In the genomic region with DNA sequence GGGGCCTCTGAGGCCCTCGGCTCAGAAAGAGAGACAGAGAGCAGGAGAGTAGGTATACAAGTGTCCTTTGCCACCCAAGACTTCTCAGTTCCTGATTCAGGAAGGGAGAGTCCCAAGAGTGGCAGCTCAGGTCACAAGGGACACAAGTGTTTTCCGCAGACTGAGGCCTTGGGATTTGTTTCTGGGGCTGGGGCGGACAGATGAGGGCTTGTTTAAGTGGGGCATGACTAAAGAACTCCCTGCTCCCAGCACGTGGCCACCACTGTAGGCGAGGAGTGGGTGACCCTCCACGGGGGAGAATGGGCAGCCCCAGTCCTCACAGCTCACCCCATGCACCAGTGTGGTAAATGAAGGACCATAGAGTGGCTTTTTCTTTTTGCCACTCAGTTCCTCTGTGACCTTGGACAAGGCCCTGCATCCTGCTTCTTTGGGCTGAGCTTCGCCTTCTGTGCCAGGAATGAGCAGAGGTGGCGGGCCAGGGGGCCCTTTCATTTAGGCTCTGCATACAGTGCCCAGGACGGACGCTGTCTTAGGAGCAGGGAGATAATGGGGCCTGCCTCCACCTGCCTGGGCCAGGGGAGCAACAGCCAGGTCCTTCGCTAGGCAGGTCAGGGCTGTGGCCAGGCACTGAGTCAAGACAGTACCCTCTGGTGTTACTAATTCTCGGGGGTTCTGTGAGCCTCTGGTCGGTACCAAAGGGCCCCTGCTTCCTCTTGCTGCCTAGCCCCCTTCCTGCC, we compare ENCODE assay signal across 17 cellular contexts. TPM values are rescaled to one million over a fixed set of nuclear protein-coding genes. Genes with fewer than 3 reads are reported as not detected.
A peak's percentile ranks its signal among the peaks of the same experiment; 100 is the strongest.
DNase-seq lines count a peak whose midpoint lies in the region; ATAC-seq and TF ChIP-seq lines count a peak whose summit lies in the region.
"Had no signal": no experiment of that assay in that cellular context is flagged by ENCODE, and none has a peak within 500 bp of the region (broad histone marks: within the 10 kb centered on the region; RNA-seq: fewer than 3 reads in every experiment).

No MANE protein-coding gene starts in this region.

- H3K4me1 ChIP-seq in endodermal cell (ENCODE audit: control insufficient read depth, insufficient read depth, low read length), result no peaks in the 10 kb centered on the region
- peaks cover 0 to 5% of the 10 kb centered on the region in 2 donors for H3K4me1 ChIP-seq in neuronal stem cell (ENCODE audit: control insufficient read depth in 2 of 2, insufficient read depth in 1 of 2, low read depth in 1 of 2, low read length in 2 of 2)
- H3K4me1 ChIP-seq: SJCRH30 had no signal

- no peak overlapping the region for H4K8ac ChIP-seq in neuronal stem cell (ENCODE audit: low read depth, low read length)

- H3K4me3 ChIP-seq in endodermal cell (ENCODE audit: low read length) (no peak overlapping the region), neuronal stem cell (ENCODE audit: low read length in 2 of 2) (no peak overlapping the region)
- H3K4me3 ChIP-seq: MG63, SJCRH30 had no signal

- peak overlapping the region; percentile 58 for H3K27ac Mint-ChIP-seq in endodermal cell

- no peak overlapping the region for H3K4ac ChIP-seq in neuronal stem cell (ENCODE audit: low read length)

- peak; percentile 36 for DNase-seq in activated effector memory CD4-positive, alpha-beta T cell treated with anti-CD3 and anti-CD28 coated beads, Interleukin-2, amount 50 U/mL, for 16 hours
- DNase-seq in activated effector memory CD4-positive, alpha-beta T cell treated with Interleukin-2 at 50 U/mL for 16 hours, result no peak
- DNase-seq in endodermal cell, result peak; percentile 35
- no peak for DNase-seq in neuronal stem cell (ENCODE audit: low spot score)
- DNase-seq in NCI-H2029 (lab: John Stamatoyannopoulos, UW), result no peak
- DNase-seq in GM19240 (ENCODE audit: insufficient read length, low spot score), result no peak
- no peak for DNase-seq in stimulated activated naive CD8-positive, alpha-beta T cell treated with anti-CD3 and anti-CD28 coated beads, Interleukin-15, Interleukin-2, amounts not matched to agents 100 U/mL and 50 U/mL, for 24 hours
- DNase-seq: MG63; NCI-H1092 treated with DMSO at 0.1 percent for 48 hours; NCI-H1694; NCI-H345; NCI-H69; NK-92 treated with Interleukin-12 subunit alpha and Interleukin-12 subunit beta, amount 100 ng/mL, for 24 hours had no signal

- no peak overlapping the region for H2BK120ac ChIP-seq in neuronal stem cell (ENCODE audit: low read depth, low read length)

- H3K36me3 ChIP-seq in endodermal cell (ENCODE audit: control insufficient read depth, insufficient read depth, low read length), result peaks cover 42% of the 10 kb centered on the region
- peaks cover 24 to 67% of the 10 kb centered on the region in 2 donors for H3K36me3 ChIP-seq in neuronal stem cell (replicated peaks in 1 of 2; ENCODE audit: control insufficient read depth in 2 of 2, insufficient read depth in 2 of 2, low read length in 2 of 2)

- peaks cover 76% of the 10 kb centered on the region for H3K36me3 Mint-ChIP-seq in endodermal cell (ENCODE audit: low read depth)

- H3K23ac ChIP-seq in neuronal stem cell (ENCODE audit: low read depth, low read length, poor library complexity), result no peak overlapping the region

- peaks cover 1% of the 10 kb centered on the region for H3K79me1 ChIP-seq in neuronal stem cell (ENCODE audit: low read depth, low read length)

- no peaks in the 10 kb centered on the region for H3K4me1 Mint-ChIP-seq in endodermal cell

- ATAC-seq in HG02884 (IDR thresholded peaks at IDR 0.05; ENCODE audit: unreplicated experiment), result no peak
- no peak for ATAC-seq in stimulated activated naive CD8-positive, alpha-beta T cell treated with anti-CD3 and anti-CD28 coated beads, Interleukin-15, Interleukin-2, amounts not matched to agents 100 U/mL and 50 U/mL, for 24 hours

- no peak overlapping the region for H3K27ac ChIP-seq in endodermal cell (ENCODE audit: low read depth, low read length)
- H3K27ac ChIP-seq in neuronal stem cell (replicated peaks; ENCODE audit: low read length), result no peak overlapping the region
- H3K27ac ChIP-seq: C4-2B, RWPE1, SJCRH30 had no signal

- H3K9me3 ChIP-seq in endodermal cell (ENCODE audit: control insufficient read depth, low read length), result peaks cover 21% of the 10 kb centered on the region
- H3K9me3 ChIP-seq in neuronal stem cell (replicated peaks in 1 of 2; ENCODE audit: control insufficient read depth in 2 of 2, insufficient read depth in 1 of 2, low read depth in 1 of 2, low read length in 2 of 2), result peaks cover 0 to 26% of the 10 kb centered on the region in 2 donors
- H3K9me3 ChIP-seq: SJCRH30 had no signal

- no peak overlapping the region for H2AK5ac ChIP-seq in neuronal stem cell (ENCODE audit: low read depth, low read length)

- no peaks in the 10 kb centered on the region for H3K27me3 Mint-ChIP-seq in endodermal cell (ENCODE audit: insufficient read depth)

- peak overlapping the region; percentile 41 for H2BK5ac ChIP-seq in neuronal stem cell (ENCODE audit: low read length)

- H4K91ac ChIP-seq in neuronal stem cell (ENCODE audit: low read depth, low read length, poor library complexity), result no peak overlapping the region

- H3K9ac ChIP-seq in endodermal cell (ENCODE audit: extremely low read depth, low read length, poor library complexity, severe bottlenecking) (no peak overlapping the region), neuronal stem cell (ENCODE audit: low read depth, low read length, poor library complexity) (peak overlapping the region; percentile 16)

- H2BK12ac ChIP-seq in neuronal stem cell (ENCODE audit: low read length), result no peak overlapping the region

- WGBS in endodermal cell (ENCODE audit: insufficient coverage in 1 of 2, insufficient read length in 1 of 2), 2 experiments, result 84 to 96% methylated on average over 6 to 13 of the region's 13 CpGs
- WGBS in neuronal stem cell (ENCODE audit: extremely low coverage in 2 of 2, insufficient read length in 2 of 2, insufficient replicate concordance in 1 of 2), 2 donors, result no CpG with 5 or more reads among the region's 13 CpGs

- no peak overlapping the region for H3K4me2 ChIP-seq in neuronal stem cell (ENCODE audit: insufficient read depth, low read length, poor library complexity, severe bottlenecking)

- no peak overlapping the region for H3K4me3 Mint-ChIP-seq in endodermal cell

- no peaks in the 10 kb centered on the region for H3K27me3 ChIP-seq in endodermal cell (ENCODE audit: control insufficient read depth, insufficient read depth, low read length, poor library complexity, severe bottlenecking)
- H3K27me3 ChIP-seq in neuronal stem cell (ENCODE audit: control insufficient read depth in 3 of 3, insufficient read depth in 3 of 3, low read depth in 1 of 3, low read length in 3 of 3), result no peaks in the 10 kb centered on the region
- H3K27me3 ChIP-seq: MG63, SJCRH30 had no signal

- H2BK15ac ChIP-seq in neuronal stem cell (ENCODE audit: low read length), result no peak overlapping the region

- H2AFZ ChIP-seq in neuronal stem cell (ENCODE audit: low read length), result no peak overlapping the region

- H3K9me3 Mint-ChIP-seq in endodermal cell, result peaks cover 18% of the 10 kb centered on the region

- no peak for TF ChIP-seq CTCF in endodermal cell (conservative IDR thresholded peaks at IDR 0.05)

- H3K18ac ChIP-seq in neuronal stem cell (ENCODE audit: low read length), result peak overlapping the region; percentile 44

- no peak overlapping the region for H3K14ac ChIP-seq in neuronal stem cell (ENCODE audit: low read length)

RNA-seq across cellular contexts. Expression of gene AMBP, which starts 50.8 kb away (rescaled TPM):
- total RNA-seq in endodermal cell, result 1 to 10 TPM in 1 of 2 donors, under 1 TPM in 1; 0.68 to 2.9 TPM
- polyA plus RNA-seq in endodermal cell (2013, experiment 1 of 2), result 0.32 TPM
- polyA plus RNA-seq in endodermal cell (2013, experiment 2 of 2), result 0.58 TPM
- 0.06 TPM for polyA plus RNA-seq in neuronal stem cell (2013, experiment 1 of 2)
- polyA plus RNA-seq in neuronal stem cell (2013, experiment 2 of 2), result 0.11 TPM

Comparison
In these comparisons a context has a peak if more than half of its experiments do, and no peak if none do; other contexts are left out.
1. DNase-seq: peak in activated effector memory CD4-positive, alpha-beta T cell treated with anti-CD3 and anti-CD28 coated beads, Interleukin-2, amount 50 U/mL, for 16 hours (single experiment) and endodermal cell (single experiment); none in activated effector memory CD4-positive, alpha-beta T cell treated with Interleukin-2 at 50 U/mL for 16 hours (single experiment), neuronal stem cell (single experiment), NCI-H2029 (single experiment), GM19240 (single experiment) and stimulated activated naive CD8-positive, alpha-beta T cell treated with anti-CD3 and anti-CD28 coated beads, Interleukin-15, Interleukin-2, amounts not matched to agents 100 U/mL and 50 U/mL, for 24 hours (single experiment).